Comparison of ENCODE assay signal across 8 cellular contexts in genomic region chr2:217713395-217714267, GRCh38.
DNase-seq lines count a peak whose midpoint lies in the region; ATAC-seq and TF ChIP-seq lines count a peak whose summit lies in the region.

No MANE protein-coding gene starts in this region.

- DNase-seq in COR-L47 (lab: John Stamatoyannopoulos, UW) (peak; percentile 48), HEK293T (ENCODE audit: extremely low spot score) (peak; percentile 83), NCI-H345 treated with DMSO at 0.1 percent for 48 hours (lab: John Stamatoyannopoulos, UW; ENCODE audit: unreplicated experiment) (peak; percentile 58), kidney tubule cell (ENCODE audit: low spot score) (peak; percentile 72)
- DNase-seq in activated CD4-positive, alpha-beta T cell treated with anti-CD3 and anti-CD28 coated beads for 1 hour, result peak; percentile 57
- peak; percentile 37 to 49 for DNase-seq in central memory CD8-positive, alpha-beta T cell (ENCODE audit: low spot score in 2 of 2)
- DNase-seq in stimulated activated CD4-positive, alpha-beta T cell treated with anti-CD3 and anti-CD28 coated beads, Interleukin-1b, Interleukin-23, amount 100 ng/mL, for 1 hour (ENCODE audit: low read depth in 2 of 2), result peak; percentile 21 to 67

- no peak for ATAC-seq in central memory CD8-positive, alpha-beta T cell (replicated peaks; ENCODE audit: extremely low read depth, poor library complexity, severe bottlenecking)
- no peak for ATAC-seq in HG03565 (IDR thresholded peaks at IDR 0.05; ENCODE audit: unreplicated experiment)

- no peak overlapping the region for H3K4me3 Mint-ChIP-seq in central memory CD8-positive, alpha-beta T cell

- H3K27ac Mint-ChIP-seq in central memory CD8-positive, alpha-beta T cell (ENCODE audit: low read depth), result no peak overlapping the region

- peaks cover 6% of the 10 kb centered on the region for H3K27me3 Mint-ChIP-seq in central memory CD8-positive, alpha-beta T cell

- no peaks in the 10 kb centered on the region for H3K9me3 Mint-ChIP-seq in central memory CD8-positive, alpha-beta T cell

- H3K36me3 Mint-ChIP-seq in central memory CD8-positive, alpha-beta T cell (ENCODE audit: insufficient read depth), result no peaks in the 10 kb centered on the region

- POLR2A ChIA-PET in HEK293T (lab: Yijun Ruan, JAX), result no interaction called here

- CTCF ChIA-PET in HEK293T (lab: Yijun Ruan, JAX), result interaction anchor here (0.6 to 1.6 kb wide), 17 partner anchors 10 to 1047 kb away, joined by 3 to 11 read pairs (median 4); no protein-coding TSS in a partner anchor

- H3K4me1 Mint-ChIP-seq in central memory CD8-positive, alpha-beta T cell, result peaks cover 5% of the 10 kb centered on the region

TF ChIP-seq in HEK293T, 16 proteins besides CTCF, POLR2A, EP300 and RAD21:
- TF ChIP-seq BHLHE40 (IDR thresholded peaks at IDR 0.05; ENCODE audit: borderline replicate concordance), result no peak
- no peak for TF ChIP-seq PKNOX1 (IDR thresholded peaks at IDR 0.05)
- no peak for TF ChIP-seq FOXA1 (IDR thresholded peaks at IDR 0.05)
- no peak for TF ChIP-seq L3MBTL2 (conservative IDR thresholded peaks at IDR 0.05)
